1 cellular context compared by ENCODE assay signal in genomic region chr2:98608118-98608961, GRCh38.
TF ChIP-seq lines count a peak whose summit lies in the region.

Gene COA5 (minus strand): TSS chr2:98608512. CDS start chr2:98608405, 107 bp downstream.
A gene with protein sequence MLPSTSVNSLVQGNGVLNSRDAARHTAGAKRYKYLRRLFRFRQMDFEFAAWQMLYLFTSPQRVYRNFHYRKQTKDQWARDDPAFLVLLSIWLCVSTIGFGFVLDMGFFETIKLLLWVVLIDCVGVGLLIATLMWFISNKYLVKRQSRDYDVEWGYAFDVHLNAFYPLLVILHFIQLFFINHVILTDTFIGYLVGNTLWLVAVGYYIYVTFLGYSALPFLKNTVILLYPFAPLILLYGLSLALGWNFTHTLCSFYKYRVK (plus strand): TSS chr2:98608589. CDS start chr2:98609760, 1,171 bp downstream.

TF ChIP-seq in HepG2, 621 proteins besides CTCF, POLR2A, EP300 and RAD21 (continued from another document and continues in another):
- TF ChIP-seq, protein P1, sequence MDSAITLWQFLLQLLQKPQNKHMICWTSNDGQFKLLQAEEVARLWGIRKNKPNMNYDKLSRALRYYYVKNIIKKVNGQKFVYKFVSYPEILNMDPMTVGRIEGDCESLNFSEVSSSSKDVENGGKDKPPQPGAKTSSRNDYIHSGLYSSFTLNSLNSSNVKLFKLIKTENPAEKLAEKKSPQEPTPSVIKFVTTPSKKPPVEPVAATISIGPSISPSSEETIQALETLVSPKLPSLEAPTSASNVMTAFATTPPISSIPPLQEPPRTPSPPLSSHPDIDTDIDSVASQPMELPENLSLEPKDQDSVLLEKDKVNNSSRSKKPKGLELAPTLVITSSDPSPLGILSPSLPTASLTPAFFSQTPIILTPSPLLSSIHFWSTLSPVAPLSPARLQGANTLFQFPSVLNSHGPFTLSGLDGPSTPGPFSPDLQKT (CRISPR knock-in tag; IDR thresholded peaks at IDR 0.05; ENCODE audit: borderline replicate concordance): peak; percentile 86
- TF ChIP-seq ZNF674 (CRISPR knock-in tag; IDR thresholded peaks at IDR 0.05; ENCODE audit: low read depth): no peak
- TF ChIP-seq, protein P2, sequence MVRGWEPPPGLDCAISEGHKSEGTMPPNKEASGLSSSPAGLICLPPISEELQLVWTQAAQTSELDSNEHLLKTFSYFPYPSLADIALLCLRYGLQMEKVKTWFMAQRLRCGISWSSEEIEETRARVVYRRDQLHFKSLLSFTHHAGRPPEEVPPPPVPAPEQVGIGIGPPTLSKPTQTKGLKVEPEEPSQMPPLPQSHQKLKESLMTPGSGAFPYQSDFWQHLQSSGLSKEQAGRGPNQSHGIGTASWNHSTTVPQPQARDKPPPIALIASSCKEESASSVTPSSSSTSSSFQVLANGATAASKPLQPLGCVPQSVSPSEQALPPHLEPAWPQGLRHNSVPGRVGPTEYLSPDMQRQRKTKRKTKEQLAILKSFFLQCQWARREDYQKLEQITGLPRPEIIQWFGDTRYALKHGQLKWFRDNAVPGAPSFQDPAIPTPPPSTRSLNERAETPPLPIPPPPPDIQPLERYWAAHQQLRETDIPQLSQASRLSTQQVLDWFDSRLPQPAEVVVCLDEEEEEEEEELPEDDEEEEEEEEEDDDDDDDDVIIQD (CRISPR knock-in tag; IDR thresholded peaks at IDR 0.05; ENCODE audit: low read depth): peak; percentile 47; the same call in 1 of the 2 replicates
- peak; percentile 76; the same call in 1 of the 2 replicates for TF ChIP-seq ZBTB39 (CRISPR knock-in tag; IDR thresholded peaks at IDR 0.05)
- peak; percentile 89; the same call in 1 of the 2 replicates for TF ChIP-seq ZNF567 (CRISPR knock-in tag; IDR thresholded peaks at IDR 0.05; ENCODE audit: borderline replicate concordance)
- TF ChIP-seq ZNF792 (CRISPR knock-in tag; IDR thresholded peaks at IDR 0.05): peak; percentile 65; the same call in 1 of the 2 replicates
- TF ChIP-seq, protein P3, sequence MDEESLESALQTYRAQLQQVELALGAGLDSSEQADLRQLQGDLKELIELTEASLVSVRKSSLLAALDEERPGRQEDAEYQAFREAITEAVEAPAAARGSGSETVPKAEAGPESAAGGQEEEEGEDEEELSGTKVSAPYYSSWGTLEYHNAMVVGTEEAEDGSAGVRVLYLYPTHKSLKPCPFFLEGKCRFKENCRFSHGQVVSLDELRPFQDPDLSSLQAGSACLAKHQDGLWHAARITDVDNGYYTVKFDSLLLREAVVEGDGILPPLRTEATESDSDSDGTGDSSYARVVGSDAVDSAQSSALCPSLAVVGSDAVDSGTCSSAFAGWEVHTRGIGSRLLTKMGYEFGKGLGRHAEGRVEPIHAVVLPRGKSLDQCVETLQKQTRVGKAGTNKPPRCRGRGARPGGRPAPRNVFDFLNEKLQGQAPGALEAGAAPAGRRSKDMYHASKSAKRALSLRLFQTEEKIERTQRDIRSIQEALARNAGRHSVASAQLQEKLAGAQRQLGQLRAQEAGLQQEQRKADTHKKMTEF (CRISPR knock-in tag; IDR thresholded peaks at IDR 0.05): peak; percentile 96
- no peak for TF ChIP-seq RBAK (CRISPR knock-in tag; IDR thresholded peaks at IDR 0.05)
- TF ChIP-seq KLF15 (CRISPR knock-in tag; IDR thresholded peaks at IDR 0.05; ENCODE audit: borderline replicate concordance): peak; percentile 26; the same call in 1 of the 2 replicates
- no peak for TF ChIP-seq MBD4 (IDR thresholded peaks at IDR 0.05; ENCODE audit: borderline replicate concordance, low read length)
- peak; percentile 99 for TF ChIP-seq HINFP (CRISPR knock-in tag; IDR thresholded peaks at IDR 0.05; ENCODE audit: low read depth)
- TF ChIP-seq SMAD9 (CRISPR knock-in tag; IDR thresholded peaks at IDR 0.05): peak; percentile 91
- peak; percentile 95 for TF ChIP-seq HIVEP1 (CRISPR knock-in tag; IDR thresholded peaks at IDR 0.05)
- TF ChIP-seq AKAP8 (CRISPR knock-in tag; IDR thresholded peaks at IDR 0.05): peak; percentile 30; the same call in 1 of the 2 replicates
- peak; percentile 90 for TF ChIP-seq ZSCAN25 (CRISPR knock-in tag; IDR thresholded peaks at IDR 0.05)
- TF ChIP-seq, protein P4, sequence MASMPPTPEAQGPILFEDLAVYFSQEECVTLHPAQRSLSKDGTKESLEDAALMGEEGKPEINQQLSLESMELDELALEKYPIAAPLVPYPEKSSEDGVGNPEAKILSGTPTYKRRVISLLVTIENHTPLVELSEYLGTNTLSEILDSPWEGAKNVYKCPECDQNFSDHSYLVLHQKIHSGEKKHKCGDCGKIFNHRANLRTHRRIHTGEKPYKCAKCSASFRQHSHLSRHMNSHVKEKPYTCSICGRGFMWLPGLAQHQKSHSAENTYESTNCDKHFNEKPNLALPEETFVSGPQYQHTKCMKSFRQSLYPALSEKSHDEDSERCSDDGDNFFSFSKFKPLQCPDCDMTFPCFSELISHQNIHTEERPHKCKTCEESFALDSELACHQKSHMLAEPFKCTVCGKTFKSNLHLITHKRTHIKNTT (CRISPR knock-in tag; IDR thresholded peaks at IDR 0.05): 0 out of 2 replicates have a peak, but pooled peaks have one; percentile 15
- TF ChIP-seq ZNF44 (CRISPR knock-in tag; IDR thresholded peaks at IDR 0.05): peak; percentile 99
- TF ChIP-seq ZBED4 (CRISPR knock-in tag; IDR thresholded peaks at IDR 0.05; ENCODE audit: borderline replicate concordance): peak; percentile 94
- TF ChIP-seq ZNF326 (CRISPR knock-in tag; IDR thresholded peaks at IDR 0.05; ENCODE audit: borderline replicate concordance): 0 out of 2 replicates have a peak, but pooled peaks have one; percentile 53
- no peak; the same call in 1 of the 2 replicates for TF ChIP-seq ZFP36L2 (CRISPR knock-in tag; IDR thresholded peaks at IDR 0.05)
- peak; percentile 63; the same call in 1 of the 2 replicates for TF ChIP-seq SP140L (CRISPR knock-in tag; IDR thresholded peaks at IDR 0.05; ENCODE audit: borderline replicate concordance)
- peak; percentile 87; the same call in 1 of the 2 replicates for TF ChIP-seq MXD4 (CRISPR knock-in tag; IDR thresholded peaks at IDR 0.05)
- TF ChIP-seq, protein P5, sequence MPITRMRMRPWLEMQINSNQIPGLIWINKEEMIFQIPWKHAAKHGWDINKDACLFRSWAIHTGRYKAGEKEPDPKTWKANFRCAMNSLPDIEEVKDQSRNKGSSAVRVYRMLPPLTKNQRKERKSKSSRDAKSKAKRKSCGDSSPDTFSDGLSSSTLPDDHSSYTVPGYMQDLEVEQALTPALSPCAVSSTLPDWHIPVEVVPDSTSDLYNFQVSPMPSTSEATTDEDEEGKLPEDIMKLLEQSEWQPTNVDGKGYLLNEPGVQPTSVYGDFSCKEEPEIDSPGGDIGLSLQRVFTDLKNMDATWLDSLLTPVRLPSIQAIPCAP (CRISPR knock-in tag; IDR thresholded peaks at IDR 0.05; ENCODE audit: low read depth): peak; percentile 84
- TF ChIP-seq, protein P6, sequence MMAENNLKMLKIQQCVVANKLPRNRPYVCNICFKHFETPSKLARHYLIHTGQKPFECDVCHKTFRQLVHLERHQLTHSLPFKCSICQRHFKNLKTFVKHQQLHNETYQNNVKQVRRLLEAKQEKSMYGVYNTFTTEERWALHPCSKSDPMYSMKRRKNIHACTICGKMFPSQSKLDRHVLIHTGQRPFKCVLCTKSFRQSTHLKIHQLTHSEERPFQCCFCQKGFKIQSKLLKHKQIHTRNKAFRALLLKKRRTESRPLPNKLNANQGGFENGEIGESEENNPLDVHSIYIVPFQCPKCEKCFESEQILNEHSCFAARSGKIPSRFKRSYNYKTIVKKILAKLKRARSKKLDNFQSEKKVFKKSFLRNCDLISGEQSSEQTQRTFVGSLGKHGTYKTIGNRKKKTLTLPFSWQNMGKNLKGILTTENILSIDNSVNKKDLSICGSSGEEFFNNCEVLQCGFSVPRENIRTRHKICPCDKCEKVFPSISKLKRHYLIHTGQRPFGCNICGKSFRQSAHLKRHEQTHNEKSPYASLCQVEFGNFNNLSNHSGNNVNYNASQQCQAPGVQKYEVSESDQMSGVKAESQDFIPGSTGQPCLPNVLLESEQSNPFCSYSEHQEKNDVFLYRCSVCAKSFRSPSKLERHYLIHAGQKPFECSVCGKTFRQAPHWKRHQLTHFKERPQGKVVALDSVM (CRISPR knock-in tag; IDR thresholded peaks at IDR 0.05): peak; percentile 78
- TF ChIP-seq ZNF691 (CRISPR knock-in tag; IDR thresholded peaks at IDR 0.05; ENCODE audit: borderline replicate concordance, low read depth): peak; percentile 96
- TF ChIP-seq ATF7-NPFF (CRISPR knock-in tag; IDR thresholded peaks at IDR 0.05; ENCODE audit: low read depth): peak; percentile 83
- TF ChIP-seq MTF1 (CRISPR knock-in tag; IDR thresholded peaks at IDR 0.05): no peak
- TF ChIP-seq ZNF737 (CRISPR knock-in tag; IDR thresholded peaks at IDR 0.05; ENCODE audit: borderline replicate concordance): peak; percentile 51; the same call in 1 of the 2 replicates
- TF ChIP-seq AGO1 (IDR thresholded peaks at IDR 0.05; ENCODE audit: low read depth, low read length, poor library complexity, severe bottlenecking): peak; percentile 77
- TF ChIP-seq CENPT (CRISPR knock-in tag; IDR thresholded peaks at IDR 0.05; ENCODE audit: low read depth): peak; percentile 82; the same call in 1 of the 2 replicates
- TF ChIP-seq NRL (CRISPR knock-in tag; IDR thresholded peaks at IDR 0.05; ENCODE audit: borderline replicate concordance): peak; percentile 99
- TF ChIP-seq ZNF501 (CRISPR knock-in tag; IDR thresholded peaks at IDR 0.05): peak; percentile 99
- TF ChIP-seq ZFP62 (CRISPR knock-in tag; IDR thresholded peaks at IDR 0.05): no peak
- TF ChIP-seq MEIS1 (CRISPR knock-in tag; IDR thresholded peaks at IDR 0.05; ENCODE audit: borderline replicate concordance): peak; percentile 90
